19 cellular contexts compared by ENCODE assay signal in genomic region chr7:103687981-103688380, GRCh38.
DNase-seq lines count a peak whose midpoint lies in the region; TF ChIP-seq lines count a peak whose summit lies in the region.
"Had no signal": no experiment of that assay in that cellular context is flagged by ENCODE, and none has a peak within 500 bp of the region (broad histone marks: within the 10 kb centered on the region; RNA-seq: fewer than 3 reads in every experiment).

No MANE protein-coding gene starts in this region.

- DNase-seq in NCI-H524 (lab: John Stamatoyannopoulos, UW) (peak; percentile 25 to 40), NCI-H524 treated with DMSO at 0.1 percent for 48 hours (lab: John Stamatoyannopoulos, UW) (no peak), G401 (ENCODE audit: low spot score) (peak; percentile 79), NCI-H2171 (lab: John Stamatoyannopoulos, UW) (peak; percentile 48), cerebellar cortex (ENCODE audit: low spot score) (peak; percentile 76), GM20000 (ENCODE audit: low spot score) (no peak), NCI-H187 (lab: John Stamatoyannopoulos, UW) (no peak)
- DNase-seq: AML-193; Caco-2; CD4-positive, alpha-beta T cell; DMS79 treated with DMSO at 0.1 percent for 48 hours; MM.1S; NCI-H1436 treated with DMSO at 0.1 percent for 48 hours; NCI-H2081 treated with DMSO at 0.1 percent for 48 hours; NCI-H345; NCI-H774; PC-9; SJCRH30; T-helper 17 cell had no signal

- in situ Hi-C loops in G401 (cut with HindIII; ENCODE audit: low sequenced_read_pairs), result no loop called here

- TF ChIP-seq CTCF in GM20000 (IDR thresholded peaks at IDR 0.05; ENCODE audit: extremely low read depth, missing control alignments), result no peak

Comparison
In these comparisons a context has a peak if more than half of its experiments do, and no peak if none do; other contexts are left out.
1. DNase-seq: peak in NCI-H524 (2 of 2), G401 (single experiment), NCI-H2171 (single experiment) and cerebellar cortex (single experiment); none in NCI-H524 treated with DMSO at 0.1 percent for 48 hours (single experiment), GM20000 (single experiment) and NCI-H187 (0 of 2).